ENCODE assay signal across 32 cellular contexts in genomic region chrX:9921407-9921806, GRCh38. TPM values are rescaled to one million over a fixed set of nuclear protein-coding genes. Genes with fewer than 3 reads are reported as not detected.
"Had no signal": no experiment of that assay in that cellular context is flagged by ENCODE, and none has a peak within 500 bp of the region (broad histone marks: within the 10 kb centered on the region; RNA-seq: fewer than 3 reads in every experiment).

No MANE protein-coding gene starts in this region.

- ATAC-seq: stimulated activated effector memory CD8-positive, alpha-beta T cell treated with anti-CD3 and anti-CD28 coated beads, Interleukin-12 subunit alpha, Interleukin-12 subunit beta, amount 100 ng/mL, for 72 hours; stimulated activated memory B cell treated with anti-CD40 and anti-IgM and Interleukin-4, amounts not matched to agents 10 μg/mL and 1 μg/mL and 100 μg/mL, for 72 hours; stimulated activated naive B cell treated with anti-CD40 and anti-IgM and Interleukin-4, amounts not matched to agents 10 μg/mL and 1 μg/mL and 100 μg/mL, for 72 hours; stimulated activated naive CD8-positive, alpha-beta T cell treated with anti-CD3 and anti-CD28 coated beads, Interleukin-15, amount 100 ng/mL, for 72 hours; stimulated activated naive CD8-positive, alpha-beta T cell treated with anti-CD3 and anti-CD28 coated beads, Interleukin-15, Interleukin-2, amounts not matched to agents 100 U/mL and 50 U/mL, for 24 hours; upper lobe of right lung had no signal

- H3K4me3 ChIP-seq: stomach, suprapubic skin, testis, thoracic aorta, thyroid gland, tibial artery, tibial nerve, transverse colon, upper lobe of left lung, upper lobe of right lung, uterus, vagina had no signal

- H3K27me3 ChIP-seq: stomach, suprapubic skin, testis, thyroid gland, tibial artery, tibial nerve, transverse colon, upper lobe of left lung, upper lobe of right lung, uterus, vagina had no signal

- H3K9me3 ChIP-seq: suprapubic skin, testis, thoracic aorta, thyroid gland, tibial artery, tibial nerve, transverse colon, upper lobe of left lung, upper lobe of right lung, uterus, vagina had no signal

- H3K4me1 ChIP-seq: stomach, suprapubic skin, testis, thyroid gland, tibial artery, tibial nerve, transverse colon, upper lobe of left lung, upper lobe of right lung, uterus, vagina had no signal

- H3K36me3 ChIP-seq: stomach, suprapubic skin, thoracic aorta, thyroid gland, tibial artery, tibial nerve, transverse colon, upper lobe of left lung, upper lobe of right lung, uterus, vagina had no signal

- H3K27ac ChIP-seq: stomach, suprapubic skin, testis, thoracic aorta, thyroid gland, tibial artery, tibial nerve, transverse colon, upper lobe of left lung, upper lobe of right lung, uterus, vagina had no signal

- DNase-seq: stimulated activated CD4-positive, alpha-beta T cell treated with anti-CD3 and anti-CD28 coated beads, Interleukin-2, amount 100 ng/mL, for 48 hours; stimulated activated CD4-positive, alpha-beta T cell treated with anti-CD3 and anti-CD28 coated beads, Interleukin-4, amount 100 ng/mL, for 1 hour; stimulated activated CD4-positive, alpha-beta T cell treated with anti-CD3 and anti-CD28 coated beads, Interleukin-4, amount 100 ng/mL, for 24 hours; stimulated activated CD4-positive, alpha-beta T cell treated with anti-CD3 and anti-CD28 coated beads, Interleukin-4, amount 100 ng/mL, for 4 hours; stimulated activated CD8-positive, alpha-beta memory T cell treated with anti-CD3 and anti-CD28 coated beads, Interleukin-4, amount 100 ng/mL, for 48 hours; stimulated activated naive B cell treated with anti-CD40 and anti-IgM and Interleukin-4, amounts not matched to agents 10 μg/mL and 1 μg/mL and 100 μg/mL, for 72 hours; stimulated activated naive CD4-positive, alpha-beta T cell; stimulated activated naive CD4-positive, alpha-beta T cell treated with Interleukin-2 at 50 U/mL for 16 hours; stimulated activated naive CD8-positive, alpha-beta T cell treated with anti-CD3 and anti-CD28 coated beads, Interleukin-15, amount 100 ng/mL, for 72 hours; stimulated activated naive CD8-positive, alpha-beta T cell treated with anti-CD3 and anti-CD28 coated beads, Interleukin-15, Interleukin-2, amounts not matched to agents 100 U/mL and 50 U/mL, for 24 hours; stomach; substantia nigra; testis; thyroid gland; tibial artery; transverse colon; trophoblast cell; upper lobe of left lung; upper lobe of right lung; uterus had no signal

- H3K27me3 Mint-ChIP-seq: type B pancreatic cell had no signal

- H3K36me3 Mint-ChIP-seq: stimulated activated effector memory CD8-positive, alpha-beta T cell treated with anti-CD3 and anti-CD28 coated beads, Interleukin-12 subunit alpha, Interleukin-12 subunit beta, amount 100 ng/mL, for 72 hours; stimulated activated memory B cell treated with anti-CD40 and anti-IgM and Interleukin-4, amounts not matched to agents 10 μg/mL and 1 μg/mL and 100 μg/mL, for 72 hours; stimulated activated naive B cell treated with anti-CD40 and anti-IgM and Interleukin-4, amounts not matched to agents 10 μg/mL and 1 μg/mL and 100 μg/mL, for 72 hours had no signal

- H3K4me1 Mint-ChIP-seq: stimulated activated memory B cell treated with anti-CD40 and anti-IgM and Interleukin-4, amounts not matched to agents 10 μg/mL and 1 μg/mL and 100 μg/mL, for 72 hours; stimulated activated naive B cell treated with anti-CD40 and anti-IgM and Interleukin-4, amounts not matched to agents 10 μg/mL and 1 μg/mL and 100 μg/mL, for 72 hours; stimulated activated naive CD8-positive, alpha-beta T cell treated with anti-CD3 and anti-CD28 coated beads, Interleukin-15, amount 100 ng/mL, for 72 hours had no signal

- H3K27ac Mint-ChIP-seq: stimulated activated effector memory CD8-positive, alpha-beta T cell treated with anti-CD3 and anti-CD28 coated beads, Interleukin-12 subunit alpha, Interleukin-12 subunit beta, amount 100 ng/mL, for 72 hours; stimulated activated memory B cell treated with anti-CD40 and anti-IgM and Interleukin-4, amounts not matched to agents 10 μg/mL and 1 μg/mL and 100 μg/mL, for 72 hours; stimulated activated naive B cell treated with anti-CD40 and anti-IgM and Interleukin-4, amounts not matched to agents 10 μg/mL and 1 μg/mL and 100 μg/mL, for 72 hours; stimulated activated naive CD8-positive, alpha-beta T cell treated with anti-CD3 and anti-CD28 coated beads, Interleukin-15, amount 100 ng/mL, for 72 hours; stimulated activated naive CD8-positive, alpha-beta T cell treated with anti-CD3 and anti-CD28 coated beads, Interleukin-15, Interleukin-2, amounts not matched to agents 100 ng/mL and 50 ng/mL, for 24 hours; type B pancreatic cell had no signal

- FAIRE-seq: urothelium cell line had no signal

- H3K4me3 Mint-ChIP-seq: stimulated activated effector memory CD8-positive, alpha-beta T cell treated with anti-CD3 and anti-CD28 coated beads, Interleukin-12 subunit alpha, Interleukin-12 subunit beta, amount 100 ng/mL, for 72 hours; stimulated activated memory B cell treated with anti-CD40 and anti-IgM and Interleukin-4, amounts not matched to agents 10 μg/mL and 1 μg/mL and 100 μg/mL, for 72 hours; stimulated activated naive B cell treated with anti-CD40 and anti-IgM and Interleukin-4, amounts not matched to agents 10 μg/mL and 1 μg/mL and 100 μg/mL, for 72 hours; stimulated activated naive CD8-positive, alpha-beta T cell treated with anti-CD3 and anti-CD28 coated beads, Interleukin-15, amount 100 ng/mL, for 72 hours; stimulated activated naive CD8-positive, alpha-beta T cell treated with anti-CD3 and anti-CD28 coated beads, Interleukin-15, Interleukin-2, amounts not matched to agents 100 ng/mL and 50 ng/mL, for 24 hours; type B pancreatic cell had no signal

- H3K9me3 Mint-ChIP-seq: stimulated activated effector memory CD8-positive, alpha-beta T cell treated with anti-CD3 and anti-CD28 coated beads, Interleukin-12 subunit alpha, Interleukin-12 subunit beta, amount 100 ng/mL, for 72 hours; stimulated activated naive CD8-positive, alpha-beta T cell treated with anti-CD3 and anti-CD28 coated beads, Interleukin-15, amount 100 ng/mL, for 72 hours; stimulated activated naive CD8-positive, alpha-beta T cell treated with anti-CD3 and anti-CD28 coated beads, Interleukin-15, Interleukin-2, amounts not matched to agents 100 ng/mL and 50 ng/mL, for 24 hours had no signal

RNA-seq across cellular contexts. Expression of gene CLDN34, which starts 45.8 kb away (rescaled TPM):
- total RNA-seq: subcutaneous adipose tissue, temporal lobe, thoracic aorta, tibial nerve, vagina had no signal
- polyA plus RNA-seq: urinary bladder had no signal
